10 cellular contexts compared by ENCODE assay signal in genomic region chr20:4869290-4870193, GRCh38. TPM values are rescaled to one million over a fixed set of nuclear protein-coding genes. Genes with fewer than 3 reads are reported as not detected.
DNase-seq lines count a peak whose midpoint lies in the region; ATAC-seq and TF ChIP-seq lines count a peak whose summit lies in the region.
"Had no signal": no experiment of that assay in that cellular context is flagged by ENCODE, and none has a peak within 500 bp of the region (broad histone marks: within the 10 kb centered on the region; RNA-seq: fewer than 3 reads in every experiment).

No MANE protein-coding gene starts in this region.

- no peaks in the 10 kb centered on the region for H3K27me3 Mint-ChIP-seq in Caco-2 (ENCODE audit: insufficient read depth, unreplicated experiment)
- no peaks in the 10 kb centered on the region for H3K27me3 Mint-ChIP-seq in activated CD4-positive, alpha-beta memory T cell treated with anti-CD3 and anti-CD28 coated beads for 36 hours
- no peaks in the 10 kb centered on the region for H3K27me3 Mint-ChIP-seq in activated naive CD8-positive, alpha-beta T cell treated with anti-CD3 and anti-CD28 coated beads, Interleukin-2, amount 50 U/mL, for 24 hours
- H3K27me3 Mint-ChIP-seq: activated naive CD8-positive, alpha-beta T cell treated with anti-CD3 and anti-CD28 coated beads for 36 hours had no signal

- no peak overlapping the region for H3K9ac ChIP-seq in liver (ENCODE audit: low read depth in 1 of 2, low read length in 2 of 2)

- peaks cover 14% of the 10 kb centered on the region for H3K4me1 ChIP-seq in Caco-2
- peaks cover 0 to 6% (median 3%) of the 10 kb centered on the region in 4 donors for H3K4me1 ChIP-seq in liver (ENCODE audit: control insufficient read depth in 4 of 4, insufficient read depth in 4 of 4, low read length in 3 of 4)

- no TSS peak for BruUV-seq in Caco-2 (replicated peaks; lab: Mats Ljungman, UMichigan)

- ATAC-seq in activated naive CD8-positive, alpha-beta T cell treated with anti-CD3 and anti-CD28 coated beads, Interleukin-2, amount 50 U/mL, for 24 hours: no peak

- H3K27me3 ChIP-seq in Caco-2 (replicated peaks; ENCODE audit: control insufficient read depth, insufficient read depth, low read length) (no peaks in the 10 kb centered on the region), liver (ENCODE audit: control insufficient read depth in 4 of 4, insufficient read depth in 4 of 4, low read length in 3 of 4) (no peaks in the 10 kb centered on the region)

- no peaks in the 10 kb centered on the region for H3K9me3 Mint-ChIP-seq in Caco-2 (ENCODE audit: unreplicated experiment)
- no peaks in the 10 kb centered on the region for H3K9me3 Mint-ChIP-seq in activated CD4-positive, alpha-beta memory T cell treated with anti-CD3 and anti-CD28 coated beads for 36 hours
- H3K9me3 Mint-ChIP-seq in activated naive CD8-positive, alpha-beta T cell treated with anti-CD3 and anti-CD28 coated beads, Interleukin-2, amount 50 U/mL, for 24 hours: no peaks in the 10 kb centered on the region
- H3K9me3 Mint-ChIP-seq: activated naive CD8-positive, alpha-beta T cell treated with anti-CD3 and anti-CD28 coated beads for 36 hours; T-helper 1 cell treated with Interleukin-12 subunit alpha and Interleukin-12 subunit beta and Interleukin-4 antibody, amounts not matched to agents 30 μg/mL and 1 μg/mL, for 36 hours had no signal

- no peaks in the 10 kb centered on the region for H3K9me3 ChIP-seq in Caco-2
- no peaks in the 10 kb centered on the region for H3K9me3 ChIP-seq in liver (ENCODE audit: control insufficient read depth in 4 of 4, low read length in 3 of 4)

- whole genome bisulfite sequencing in liver: 65% methylated on average over 20 of the region's 20 CpGs

- TF ChIP-seq RAD21 in liver (IDR thresholded peaks at IDR 0.05): peak in 1 of 2 donors; percentile 9

- peak in 1 of 2 experiments; percentile 17 for DNase-seq in Caco-2
- peak; percentile 95 for DNase-seq in LNCaP clone FGC (ENCODE audit: low read depth)
- DNase-seq in activated CD4-positive, alpha-beta memory T cell treated with anti-CD3 and anti-CD28 coated beads for 36 hours: peak; percentile 13
- DNase-seq in GM03348 (ENCODE audit: low spot score): no peak
- DNase-seq in activated naive CD8-positive, alpha-beta T cell treated with anti-CD3 and anti-CD28 coated beads, Interleukin-2, amount 50 U/mL, for 24 hours: no peak
- DNase-seq in substantia nigra (lab: John Stamatoyannopoulos, UW): no peak
- DNase-seq: activated naive CD8-positive, alpha-beta T cell treated with anti-CD3 and anti-CD28 coated beads for 36 hours; kidney had no signal

- no peak for TF ChIP-seq CTCF in Caco-2 (IDR thresholded peaks at IDR 0.05; ENCODE audit: insufficient read depth in 1 of 2, low read depth in 1 of 2, low read length in 1 of 2, severe bottlenecking in 1 of 2, unreplicated experiment in 1 of 2)
- no peak for TF ChIP-seq CTCF in LNCaP clone FGC (IDR thresholded peaks at IDR 0.05; ENCODE audit: control insufficient read depth, extremely low read depth, insufficient read depth)
- no peak for TF ChIP-seq CTCF in liver (IDR thresholded peaks at IDR 0.05; ENCODE audit: low read depth, low read length, missing input control)

- intact Hi-C loops in Caco-2 (cut with micrococcal nuclease; ENCODE audit: unreplicated experiment): no loop called here
- intact Hi-C loops in activated CD4-positive, alpha-beta memory T cell treated with anti-CD3 and anti-CD28 coated beads for 36 hours (cut with micrococcal nuclease): loop anchor here (2.0 kb wide), 1 partner anchor 231 kb away; no protein-coding TSS in a partner anchor

- no peak overlapping the region for H3K27ac ChIP-seq in liver (ENCODE audit: low read depth in 1 of 2, low read length in 2 of 2)
- H3K27ac ChIP-seq in substantia nigra (ENCODE audit: low read depth, low read length, poor library complexity, severe bottlenecking): no peak overlapping the region

- peaks cover 9% of the 10 kb centered on the region for H3K36me3 Mint-ChIP-seq in Caco-2 (ENCODE audit: insufficient read depth, unreplicated experiment)
- peaks cover 23% of the 10 kb centered on the region for H3K36me3 Mint-ChIP-seq in activated CD4-positive, alpha-beta memory T cell treated with anti-CD3 and anti-CD28 coated beads for 36 hours
- peaks cover 17% of the 10 kb centered on the region for H3K36me3 Mint-ChIP-seq in activated naive CD8-positive, alpha-beta T cell treated with anti-CD3 and anti-CD28 coated beads, Interleukin-2, amount 50 U/mL, for 24 hours (ENCODE audit: low read depth)

- H3K4me1 Mint-ChIP-seq in Caco-2 (ENCODE audit: low read depth, unreplicated experiment): peaks cover 28% of the 10 kb centered on the region
- H3K4me1 Mint-ChIP-seq in activated CD4-positive, alpha-beta memory T cell treated with anti-CD3 and anti-CD28 coated beads for 36 hours (ENCODE audit: low read depth): peaks cover 15% of the 10 kb centered on the region
- no peaks in the 10 kb centered on the region for H3K4me1 Mint-ChIP-seq in activated naive CD8-positive, alpha-beta T cell treated with anti-CD3 and anti-CD28 coated beads, Interleukin-2, amount 50 U/mL, for 24 hours
- H3K4me1 Mint-ChIP-seq: activated naive CD8-positive, alpha-beta T cell treated with anti-CD3 and anti-CD28 coated beads for 36 hours had no signal

- no peak overlapping the region for H3K4me3 ChIP-seq in Caco-2 (ENCODE audit: low read depth, low read length)
- H3K4me3 ChIP-seq in LNCaP clone FGC (ENCODE audit: low read depth, low read length): peak overlapping the region; percentile 43
- H3K4me3 ChIP-seq in liver (ENCODE audit: low read depth in 1 of 3, low read length in 3 of 3): no peak overlapping the region

- CTCF ChIA-PET in Caco-2 (lab: Charles Lee): no interaction called here
- CTCF ChIA-PET in activated CD4-positive, alpha-beta memory T cell treated with anti-CD3 and anti-CD28 coated beads for 36 hours (lab: Charles Lee): interaction anchor here (1.7 kb wide), 1 partner anchor 129 kb away, joined by 7 read pairs; no protein-coding TSS in a partner anchor

- peak overlapping the region; percentile 37 for H3K4me3 Mint-ChIP-seq in Caco-2 (ENCODE audit: unreplicated experiment)
- no peak overlapping the region for H3K4me3 Mint-ChIP-seq in activated CD4-positive, alpha-beta memory T cell treated with anti-CD3 and anti-CD28 coated beads for 36 hours
- no peak overlapping the region for H3K4me3 Mint-ChIP-seq in activated naive CD8-positive, alpha-beta T cell treated with anti-CD3 and anti-CD28 coated beads, Interleukin-2, amount 50 U/mL, for 24 hours
- H3K4me3 Mint-ChIP-seq: activated naive CD8-positive, alpha-beta T cell treated with anti-CD3 and anti-CD28 coated beads for 36 hours; T-helper 1 cell treated with Interleukin-12 subunit alpha and Interleukin-12 subunit beta and Interleukin-4 antibody, amounts not matched to agents 30 μg/mL and 1 μg/mL, for 36 hours had no signal

- POLR2A ChIA-PET in Caco-2 (lab: Charles Lee): no interaction called here
- POLR2A ChIA-PET in activated CD4-positive, alpha-beta memory T cell treated with anti-CD3 and anti-CD28 coated beads for 36 hours (lab: Charles Lee): no interaction called here

- H3K36me3 ChIP-seq in Caco-2 (ENCODE audit: control insufficient read depth, insufficient read depth, low read length): peaks cover 1% of the 10 kb centered on the region
- H3K36me3 ChIP-seq in liver (ENCODE audit: control insufficient read depth in 4 of 4, insufficient read depth in 3 of 4, low read depth in 1 of 4, low read length in 3 of 4): peaks cover 12 to 62% (median 45%) of the 10 kb centered on the region in 4 donors

- peak overlapping the region; percentile 13 for H3K27ac Mint-ChIP-seq in Caco-2 (ENCODE audit: unreplicated experiment)
- H3K27ac Mint-ChIP-seq in activated CD4-positive, alpha-beta memory T cell treated with anti-CD3 and anti-CD28 coated beads for 36 hours: peak overlapping the region; percentile 66
- no peak overlapping the region for H3K27ac Mint-ChIP-seq in activated naive CD8-positive, alpha-beta T cell treated with anti-CD3 and anti-CD28 coated beads, Interleukin-2, amount 50 U/mL, for 24 hours
- H3K27ac Mint-ChIP-seq: activated naive CD8-positive, alpha-beta T cell treated with anti-CD3 and anti-CD28 coated beads for 36 hours had no signal

TF ChIP-seq in liver, 16 proteins besides CTCF, POLR2A, EP300 and RAD21 (continues in another document):
- TF ChIP-seq, protein P1, sequence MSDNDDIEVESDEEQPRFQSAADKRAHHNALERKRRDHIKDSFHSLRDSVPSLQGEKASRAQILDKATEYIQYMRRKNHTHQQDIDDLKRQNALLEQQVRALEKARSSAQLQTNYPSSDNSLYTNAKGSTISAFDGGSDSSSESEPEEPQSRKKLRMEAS (IDR thresholded peaks at IDR 0.05): no peak
- TF ChIP-seq GABPA (IDR thresholded peaks at IDR 0.05 in 1 of 2, conservative IDR thresholded peaks at IDR 0.05 in 1 of 2) (no peak), HNF4A (conservative IDR thresholded peaks at IDR 0.05) (no peak), JUND (IDR thresholded peaks at IDR 0.05) (no peak), FOXA1 (IDR thresholded peaks at IDR 0.05) (peak; percentile 94), YY1 (IDR thresholded peaks at IDR 0.05) (no peak), RXRA (IDR thresholded peaks at IDR 0.05) (no peak)
- TF ChIP-seq, protein P2, sequence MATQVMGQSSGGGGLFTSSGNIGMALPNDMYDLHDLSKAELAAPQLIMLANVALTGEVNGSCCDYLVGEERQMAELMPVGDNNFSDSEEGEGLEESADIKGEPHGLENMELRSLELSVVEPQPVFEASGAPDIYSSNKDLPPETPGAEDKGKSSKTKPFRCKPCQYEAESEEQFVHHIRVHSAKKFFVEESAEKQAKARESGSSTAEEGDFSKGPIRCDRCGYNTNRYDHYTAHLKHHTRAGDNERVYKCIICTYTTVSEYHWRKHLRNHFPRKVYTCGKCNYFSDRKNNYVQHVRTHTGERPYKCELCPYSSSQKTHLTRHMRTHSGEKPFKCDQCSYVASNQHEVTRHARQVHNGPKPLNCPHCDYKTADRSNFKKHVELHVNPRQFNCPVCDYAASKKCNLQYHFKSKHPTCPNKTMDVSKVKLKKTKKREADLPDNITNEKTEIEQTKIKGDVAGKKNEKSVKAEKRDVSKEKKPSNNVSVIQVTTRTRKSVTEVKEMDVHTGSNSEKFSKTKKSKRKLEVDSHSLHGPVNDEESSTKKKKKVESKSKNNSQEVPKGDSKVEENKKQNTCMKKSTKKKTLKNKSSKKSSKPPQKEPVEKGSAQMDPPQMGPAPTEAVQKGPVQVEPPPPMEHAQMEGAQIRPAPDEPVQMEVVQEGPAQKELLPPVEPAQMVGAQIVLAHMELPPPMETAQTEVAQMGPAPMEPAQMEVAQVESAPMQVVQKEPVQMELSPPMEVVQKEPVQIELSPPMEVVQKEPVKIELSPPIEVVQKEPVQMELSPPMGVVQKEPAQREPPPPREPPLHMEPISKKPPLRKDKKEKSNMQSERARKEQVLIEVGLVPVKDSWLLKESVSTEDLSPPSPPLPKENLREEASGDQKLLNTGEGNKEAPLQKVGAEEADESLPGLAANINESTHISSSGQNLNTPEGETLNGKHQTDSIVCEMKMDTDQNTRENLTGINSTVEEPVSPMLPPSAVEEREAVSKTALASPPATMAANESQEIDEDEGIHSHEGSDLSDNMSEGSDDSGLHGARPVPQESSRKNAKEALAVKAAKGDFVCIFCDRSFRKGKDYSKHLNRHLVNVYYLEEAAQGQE (IDR thresholded peaks at IDR 0.05): no peak

RNA-seq across cellular contexts. Expression of gene RASSF2, which starts 46.1 kb away (rescaled TPM):
- total RNA-seq in Caco-2 (2022) (3.4 and 3.5 TPM in 2 replicates), liver (10 to 100 TPM in 1 of 2 donors, 1 to 10 TPM in 1; 7.2 to 14.6 TPM)
- 10 to 100 TPM; 44.6 to 46.1 TPM for total RNA-seq in activated CD4-positive, alpha-beta memory T cell treated with anti-CD3 and anti-CD28 coated beads for 36 hours
- 1 to 10 TPM; 1.2 to 2.2 TPM for polyA plus RNA-seq in liver

Comparison
In these comparisons a context has a peak if more than half of its experiments do, and no peak if none do; other contexts are left out.
1. DNase-seq: peak in LNCaP clone FGC (single experiment) and activated CD4-positive, alpha-beta memory T cell treated with anti-CD3 and anti-CD28 coated beads for 36 hours (single experiment); none in GM03348 (single experiment), activated naive CD8-positive, alpha-beta T cell treated with anti-CD3 and anti-CD28 coated beads, Interleukin-2, amount 50 U/mL, for 24 hours (single experiment) and substantia nigra (0 of 49).